In the genomic region with DNA sequence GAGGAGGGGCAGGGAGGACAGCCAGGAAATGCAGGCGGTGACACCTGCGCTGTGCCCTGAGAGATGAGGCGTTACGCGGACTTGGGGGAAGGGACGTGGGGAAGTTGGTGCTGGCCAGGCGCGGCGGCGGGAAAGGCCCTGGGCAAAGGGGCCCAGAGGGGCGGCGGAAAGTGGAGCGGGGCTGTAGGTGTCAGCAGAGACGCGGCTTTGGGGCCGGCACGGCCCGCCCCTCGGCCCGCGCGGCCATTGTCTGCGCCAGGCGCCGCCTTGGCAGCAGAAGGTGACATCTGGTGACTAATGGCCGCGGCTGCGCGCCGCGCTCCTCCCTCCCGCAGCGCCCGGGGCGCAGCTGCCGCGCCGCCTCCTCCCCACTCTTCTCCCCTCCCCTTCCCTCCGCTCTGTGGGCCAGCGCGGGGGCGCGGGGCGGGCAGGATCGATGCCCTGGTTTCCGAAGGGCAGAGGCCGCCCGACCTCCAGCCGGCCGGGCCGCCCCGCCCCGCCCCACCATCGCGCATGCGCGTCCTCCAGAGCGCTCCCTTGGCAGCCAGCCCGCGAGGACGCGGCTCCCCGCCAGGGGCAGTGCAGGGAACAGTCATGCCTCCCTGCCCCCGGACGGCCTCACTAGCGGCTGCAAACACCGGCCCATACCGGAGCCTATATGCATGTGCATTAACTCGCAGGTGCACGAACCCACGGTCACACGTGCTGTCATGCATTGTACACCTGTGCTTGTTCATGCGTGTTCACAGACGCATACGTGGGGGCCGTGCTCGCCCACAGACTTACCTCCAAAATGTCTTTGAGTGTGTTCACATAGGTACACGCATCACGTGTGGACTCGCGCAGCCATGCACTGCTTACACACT, we compare ENCODE assay signal across 8 cellular contexts.
DNase-seq lines count a peak whose midpoint lies in the region; TF ChIP-seq lines count a peak whose summit lies in the region.

No MANE protein-coding gene starts in this region.

- H3K4me1 ChIP-seq in SJSA1 (replicated peaks) (peaks cover 9% of the 10 kb centered on the region), thymus (ENCODE audit: control insufficient read depth, insufficient read depth, low read length) (peaks cover 9% of the 10 kb centered on the region)

- H3K4me3 Mint-ChIP-seq in HFFc6 (peak overlapping the region; percentile 91), osteocyte (ENCODE audit: unreplicated experiment) (peak overlapping the region; percentile 78)
- H3K4me3 Mint-ChIP-seq in activated naive CD4-positive, alpha-beta T cell treated with anti-CD3 and anti-CD28 coated beads, Interleukin-2, amount 10 ng/mL, durations not matched to agents 7 days and 5 days = peak overlapping the region; percentile 88

- H3K9me3 ChIP-seq in SJSA1 (replicated peaks) = no peaks in the 10 kb centered on the region
- no peaks in the 10 kb centered on the region for H3K9me3 ChIP-seq in thymus (ENCODE audit: control insufficient read depth)

- H3K27ac Mint-ChIP-seq in HFFc6 = peak overlapping the region; percentile 88
- H3K27ac Mint-ChIP-seq in activated naive CD4-positive, alpha-beta T cell treated with anti-CD3 and anti-CD28 coated beads, Interleukin-2, amount 10 ng/mL, durations not matched to agents 7 days and 5 days = peak overlapping the region; percentile 97
- H3K27ac Mint-ChIP-seq in osteocyte (ENCODE audit: unreplicated experiment) = peak overlapping the region; percentile 66

- WGBS in thymus = 9% methylated on average over 80 of the region's 81 CpGs

- H3K4me1 Mint-ChIP-seq in HFFc6 (ENCODE audit: low read depth) (peaks cover 36% of the 10 kb centered on the region), osteocyte (ENCODE audit: unreplicated experiment) (peaks cover 7% of the 10 kb centered on the region)
- peaks cover 26% of the 10 kb centered on the region for H3K4me1 Mint-ChIP-seq in activated naive CD4-positive, alpha-beta T cell treated with anti-CD3 and anti-CD28 coated beads, Interleukin-2, amount 10 ng/mL, durations not matched to agents 7 days and 5 days

- CTCF ChIA-PET in GM10248 (lab: Yijun Ruan, JAX) = interaction anchor here (1.3 to 2.5 kb wide), 4 partner anchors 10 to 892 kb away, joined by 3 to 13 read pairs (median 8); no protein-coding TSS in a partner anchor
- CTCF ChIA-PET in activated naive CD4-positive, alpha-beta T cell treated with anti-CD3 and anti-CD28 coated beads, Interleukin-2, amount 10 ng/mL, durations not matched to agents 7 days and 5 days (lab: Charles Lee) = interaction anchor here (1.0 to 1.8 kb wide), 4 partner anchors 10 to 256 kb away, joined by 3 to 5 read pairs (median 3); no protein-coding TSS in a partner anchor

- H3K36me3 Mint-ChIP-seq in HFFc6 (ENCODE audit: low read depth) (peaks cover 12% of the 10 kb centered on the region), osteocyte (ENCODE audit: unreplicated experiment) (peaks cover 2% of the 10 kb centered on the region)
- H3K36me3 Mint-ChIP-seq in activated naive CD4-positive, alpha-beta T cell treated with anti-CD3 and anti-CD28 coated beads, Interleukin-2, amount 10 ng/mL, durations not matched to agents 7 days and 5 days = no peaks in the 10 kb centered on the region

- H3K9me3 Mint-ChIP-seq in HFFc6 = peaks cover 7% of the 10 kb centered on the region
- peaks cover 10% of the 10 kb centered on the region for H3K9me3 Mint-ChIP-seq in activated naive CD4-positive, alpha-beta T cell treated with anti-CD3 and anti-CD28 coated beads, Interleukin-2, amount 10 ng/mL, durations not matched to agents 7 days and 5 days
- H3K9me3 Mint-ChIP-seq in osteocyte (ENCODE audit: unreplicated experiment) = no peaks in the 10 kb centered on the region

- H3K27me3 ChIP-seq in SJSA1 (replicated peaks) (no peaks in the 10 kb centered on the region), thymus (ENCODE audit: control insufficient read depth, insufficient read depth) (no peaks in the 10 kb centered on the region)

- POLR2A ChIA-PET in GM10248 (lab: Yijun Ruan, JAX) = interaction anchor here (0.6 kb wide), 1 partner anchor 903 kb away, joined by 4 read pairs; no protein-coding TSS in a partner anchor

- TF ChIP-seq CTCF in GM10248 (IDR thresholded peaks at IDR 0.05; ENCODE audit: control extremely low read depth, extremely low read depth, low read depth, missing control alignments) (peak; percentile 71), HFFc6 (IDR thresholded peaks at IDR 0.05) (peak; percentile 83), osteocyte (IDR thresholded peaks at IDR 0.05) (peak; percentile 76)

- peak; percentile 97 for DNase-seq in GM10248 (ENCODE audit: extremely low spot score)
- DNase-seq in HFFc6 = peak; percentile 88
- DNase-seq in MV-4-11 (lab: John Stamatoyannopoulos, UW) = peak; percentile 94
- peak; percentile 95 to 98 for DNase-seq in SJSA1 (ENCODE audit: low read depth in 1 of 2, low spot score in 2 of 2)
- DNase-seq in activated naive CD4-positive, alpha-beta T cell treated with anti-CD3 and anti-CD28 coated beads, Interleukin-2, amount 10 ng/mL, durations not matched to agents 7 days and 5 days = peak; percentile 96
- peak; percentile 97 for DNase-seq in glomerular visceral epithelial cell (ENCODE audit: extremely low spot score)
- peak; percentile 97 for DNase-seq in osteocyte (ENCODE audit: extremely low spot score, unreplicated experiment)

- H3K4me3 ChIP-seq in SJSA1 (peak overlapping the region; percentile 42), thymus (ENCODE audit: low read length) (peak overlapping the region; percentile 78)

- H3K27me3 Mint-ChIP-seq in HFFc6 (ENCODE audit: insufficient read depth) (no peaks in the 10 kb centered on the region), osteocyte (ENCODE audit: unreplicated experiment) (peaks cover 27% of the 10 kb centered on the region)
- H3K27me3 Mint-ChIP-seq in activated naive CD4-positive, alpha-beta T cell treated with anti-CD3 and anti-CD28 coated beads, Interleukin-2, amount 10 ng/mL, durations not matched to agents 7 days and 5 days = peaks cover 23% of the 10 kb centered on the region

- H3K27ac ChIP-seq in SJSA1 (peak overlapping the region; percentile 21), thymus (ENCODE audit: low read depth) (peak overlapping the region; percentile 95)

- H3K36me3 ChIP-seq in SJSA1 = no peaks in the 10 kb centered on the region
- no peaks in the 10 kb centered on the region for H3K36me3 ChIP-seq in thymus (ENCODE audit: control insufficient read depth, insufficient read depth)

Comparison
In these comparisons a context has a peak if more than half of its experiments do, and no peak if none do; other contexts are left out.
1. Peak in every context shown above with its lines: DNase-seq, H3K4me3 ChIP-seq and H3K27ac ChIP-seq.